9 cellular contexts compared by ENCODE assay signal in the genomic region with DNA sequence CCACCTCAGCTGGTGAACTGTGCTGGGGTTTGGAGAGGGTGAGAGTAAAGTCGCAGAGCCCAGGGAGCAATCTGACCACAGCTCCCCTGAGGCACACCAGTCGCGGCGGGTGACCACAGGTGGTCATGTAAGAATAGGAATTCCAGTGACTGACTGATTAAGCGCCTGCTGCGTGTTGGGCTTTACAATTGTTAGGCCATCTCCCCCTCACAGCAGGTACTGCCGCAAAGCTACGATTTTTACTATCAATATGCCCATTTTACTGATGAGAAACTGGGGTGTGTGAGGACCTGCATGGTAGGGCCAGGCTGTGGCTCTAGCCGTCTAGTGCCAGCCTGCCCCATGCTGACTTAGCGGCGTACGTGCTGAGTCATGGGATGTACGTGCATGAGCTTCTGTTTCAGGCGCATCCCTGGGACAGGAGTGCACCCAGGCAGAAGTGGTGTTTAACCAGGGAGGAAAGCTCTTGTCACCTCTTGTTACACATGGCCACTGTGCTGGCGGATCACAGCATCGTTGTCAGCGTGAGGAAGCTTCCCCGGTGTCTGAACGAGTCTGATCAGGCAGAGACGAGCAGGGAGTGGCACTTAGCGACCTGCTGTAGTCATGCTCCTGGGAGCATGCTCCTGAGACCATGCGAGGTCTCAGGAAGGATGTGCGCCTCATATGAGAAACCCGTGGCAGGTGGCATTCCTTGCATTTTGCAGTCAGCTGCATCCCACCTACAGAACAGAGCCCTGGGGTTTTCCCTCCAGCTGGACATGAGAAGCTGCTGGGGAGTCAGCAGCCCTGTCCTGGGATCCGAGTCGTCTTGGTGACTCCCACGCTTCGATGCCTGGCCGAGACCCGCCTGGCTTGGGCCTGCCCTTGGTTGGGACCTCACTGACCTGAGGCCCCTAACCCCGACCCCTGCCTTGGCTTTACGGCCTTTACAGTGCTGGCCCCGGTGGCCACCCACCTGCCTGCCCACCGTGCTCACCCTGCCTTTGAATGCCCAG.
A peak's percentile ranks its signal among the peaks of the same experiment; 100 is the strongest.
DNase-seq lines count a peak whose midpoint lies in the region; ATAC-seq and TF ChIP-seq lines count a peak whose summit lies in the region.
"Had no signal": no experiment of that assay in that cellular context is flagged by ENCODE, and none has a peak within 500 bp of the region (broad histone marks: within the 10 kb centered on the region; RNA-seq: fewer than 3 reads in every experiment).

No MANE protein-coding gene starts in this region.

- peaks cover 25% of the 10 kb centered on the region for H3K36me3 ChIP-seq in NT2/D1 (ENCODE audit: insufficient read depth, insufficient read length, low read length)

- no peak overlapping the region for H3K27ac Mint-ChIP-seq in stimulated activated naive B cell treated with anti-CD40 and anti-IgM and Interleukin-4, amounts not matched to agents 10 μg/mL and 1 μg/mL and 100 μg/mL, for 72 hours
- no peak overlapping the region for H3K27ac Mint-ChIP-seq in osteocyte (ENCODE audit: unreplicated experiment)
- H3K27ac Mint-ChIP-seq: CD4-positive, alpha-beta memory T cell had no signal

- H3K27me3 ChIP-seq in NT2/D1 (ENCODE audit: insufficient read depth, insufficient read length) = peaks cover 35% of the 10 kb centered on the region

- TF ChIP-seq CTCF in fibroblast of mammary gland (conservative IDR thresholded peaks at IDR 0.05; ENCODE audit: control insufficient read depth, insufficient read depth, low read depth, low read length) = no peak
- TF ChIP-seq CTCF in osteocyte (IDR thresholded peaks at IDR 0.05) = no peak

- peaks cover 21 to 42% of the 10 kb centered on the region in 2 donors for H3K4me1 Mint-ChIP-seq in stimulated activated naive B cell treated with anti-CD40 and anti-IgM and Interleukin-4, amounts not matched to agents 10 μg/mL and 1 μg/mL and 100 μg/mL, for 72 hours
- H3K4me1 Mint-ChIP-seq in osteocyte (ENCODE audit: unreplicated experiment) = peaks cover 31% of the 10 kb centered on the region

- H3K4me1 ChIP-seq in NT2/D1 (ENCODE audit: insufficient read depth, insufficient read length) = peaks cover 24% of the 10 kb centered on the region

- DNase-seq in activated T-cell treated with anti-CD3 and anti-CD28 coated beads, Interleukin-2, amount 50 U/mL, for 1 hour = peak; percentile 10
- DNase-seq in activated T-cell treated with anti-CD3 and anti-CD28 coated beads for 4 hours (no peak), NT2/D1 (ENCODE audit: low read depth, low spot score) (no peak), fibroblast of mammary gland (ENCODE audit: low read depth) (peak; percentile 21), NCI-H446 (lab: John Stamatoyannopoulos, UW) (no peak), osteocyte (ENCODE audit: extremely low spot score, unreplicated experiment) (no peak)
- no peak for DNase-seq in stimulated activated naive B cell treated with anti-CD40 and anti-IgM and Interleukin-4, amounts not matched to agents 10 μg/mL and 1 μg/mL and 100 μg/mL, for 72 hours

- H3K4me3 Mint-ChIP-seq in stimulated activated naive B cell treated with anti-CD40 and anti-IgM and Interleukin-4, amounts not matched to agents 10 μg/mL and 1 μg/mL and 100 μg/mL, for 72 hours = no peak overlapping the region
- no peak overlapping the region for H3K4me3 Mint-ChIP-seq in osteocyte (ENCODE audit: unreplicated experiment)
- H3K4me3 Mint-ChIP-seq: CD4-positive, alpha-beta memory T cell had no signal

- H3K36me3 Mint-ChIP-seq in stimulated activated naive B cell treated with anti-CD40 and anti-IgM and Interleukin-4, amounts not matched to agents 10 μg/mL and 1 μg/mL and 100 μg/mL, for 72 hours = peaks cover 25 to 43% of the 10 kb centered on the region in 2 donors
- H3K36me3 Mint-ChIP-seq in osteocyte (ENCODE audit: unreplicated experiment) = peaks cover 7% of the 10 kb centered on the region

- no peaks in the 10 kb centered on the region for H3K27me3 Mint-ChIP-seq in stimulated activated naive B cell treated with anti-CD40 and anti-IgM and Interleukin-4, amounts not matched to agents 10 μg/mL and 1 μg/mL and 100 μg/mL, for 72 hours
- no peaks in the 10 kb centered on the region for H3K27me3 Mint-ChIP-seq in osteocyte (ENCODE audit: unreplicated experiment)
- H3K27me3 Mint-ChIP-seq: CD4-positive, alpha-beta memory T cell had no signal

- H3K9ac ChIP-seq in NT2/D1 (ENCODE audit: insufficient read length, low read depth) = peak overlapping the region; percentile 25

- H3K9me3 ChIP-seq in NT2/D1 (ENCODE audit: insufficient read depth, low read length) = no peaks in the 10 kb centered on the region

- H3K4me3 ChIP-seq in NT2/D1 (ENCODE audit: insufficient read length, low read depth) (no peak overlapping the region), fibroblast of mammary gland (ENCODE audit: control insufficient read depth, low read depth, low read length) (no peak overlapping the region)

- no peaks in the 10 kb centered on the region for H3K9me3 Mint-ChIP-seq in stimulated activated naive B cell treated with anti-CD40 and anti-IgM and Interleukin-4, amounts not matched to agents 10 μg/mL and 1 μg/mL and 100 μg/mL, for 72 hours
- H3K9me3 Mint-ChIP-seq in osteocyte (ENCODE audit: unreplicated experiment) = no peaks in the 10 kb centered on the region
- H3K9me3 Mint-ChIP-seq: CD4-positive, alpha-beta memory T cell had no signal

- ATAC-seq in stimulated activated naive B cell treated with anti-CD40 and anti-IgM and Interleukin-4, amounts not matched to agents 10 μg/mL and 1 μg/mL and 100 μg/mL, for 72 hours (replicated peaks) = peak; percentile 30 to 33
- no peak for ATAC-seq in GM19035 (IDR thresholded peaks at IDR 0.05; ENCODE audit: unreplicated experiment)

Comparison
In these comparisons a context has a peak if more than half of its experiments do, and no peak if none do; other contexts are left out.
1. DNase-seq: peak in activated T-cell treated with anti-CD3 and anti-CD28 coated beads, Interleukin-2, amount 50 U/mL, for 1 hour (single experiment) and fibroblast of mammary gland (single experiment); none in activated T-cell treated with anti-CD3 and anti-CD28 coated beads for 4 hours (single experiment), NT2/D1 (single experiment), stimulated activated naive B cell treated with anti-CD40 and anti-IgM and Interleukin-4, amounts not matched to agents 10 μg/mL and 1 μg/mL and 100 μg/mL, for 72 hours (single experiment), NCI-H446 (0 of 2) and osteocyte (single experiment).